Comparison of ENCODE assay signal across 8 cellular contexts in genomic region chr1:33257388-33257758, GRCh38. TPM values are rescaled to one million over a fixed set of nuclear protein-coding genes. Genes with fewer than 3 reads are reported as not detected.
DNase-seq lines count a peak whose midpoint lies in the region; ATAC-seq and TF ChIP-seq lines count a peak whose summit lies in the region.

No MANE protein-coding gene starts in this region.

- H3K4me3 Mint-ChIP-seq in nephron progenitor cell = peak overlapping the region; percentile 99

- no peak for TF ChIP-seq CTCF in nephron progenitor cell (IDR thresholded peaks at IDR 0.05)

- H3K27ac ChIP-seq in BLaER1 (peak overlapping the region; percentile 94), ectodermal cell (ENCODE audit: insufficient read depth, low read depth, low read length, poor library complexity, severe bottlenecking) (no peak overlapping the region)

- no peaks in the 10 kb centered on the region for H3K9me3 ChIP-seq in BLaER1
- no peaks in the 10 kb centered on the region for H3K9me3 ChIP-seq in MG63
- H3K9me3 ChIP-seq in ectodermal cell (ENCODE audit: control insufficient read depth, low read length) = no peaks in the 10 kb centered on the region

- H3K9me3 Mint-ChIP-seq in nephron progenitor cell = no peaks in the 10 kb centered on the region

- DNase-seq in MG63 (no peak), nephron progenitor cell (no peak), hippocampal formation (lab: John Stamatoyannopoulos, UW) (no peak), HK-2 (ENCODE audit: unreplicated experiment) (no peak), KBM-7 (no peak)

- H3K4me1 Mint-ChIP-seq in nephron progenitor cell = peaks cover 63% of the 10 kb centered on the region

- H3K4me2 ChIP-seq in BLaER1 = peak overlapping the region; percentile 100

- H3K4me3 ChIP-seq in BLaER1 = peak overlapping the region; percentile 78
- peak overlapping the region; percentile 60 for H3K4me3 ChIP-seq in MG63
- peak overlapping the region; percentile 85 for H3K4me3 ChIP-seq in ectodermal cell (ENCODE audit: insufficient read depth, low read depth, low read length)

- H3K27me3 ChIP-seq in BLaER1 (no peaks in the 10 kb centered on the region), MG63 (no peaks in the 10 kb centered on the region), ectodermal cell (ENCODE audit: control insufficient read depth, insufficient read depth, low read length, poor library complexity, severe bottlenecking) (no peaks in the 10 kb centered on the region)

- H3K27me3 Mint-ChIP-seq in nephron progenitor cell (ENCODE audit: low read depth, poor library complexity) = peaks cover 9% of the 10 kb centered on the region

- no peak overlapping the region for H3K27ac Mint-ChIP-seq in nephron progenitor cell

- 4 to 5% methylated on average over 9 of the region's 9 CpGs for whole genome bisulfite sequencing in ectodermal cell, 2 experiments

- ATAC-seq in GM18520 (IDR thresholded peaks at IDR 0.05; ENCODE audit: unreplicated experiment) = no peak

- in situ Hi-C loops in KBM-7 (cut with MboI; ENCODE audit: low pct_unique_long_range_greater_than_20kb, low sequenced_read_pairs) = no loop called here

- H4K20me1 ChIP-seq in BLaER1 = peaks cover 48% of the 10 kb centered on the region

- H3K4me1 ChIP-seq in BLaER1 (peaks cover 41% of the 10 kb centered on the region), ectodermal cell (ENCODE audit: control insufficient read depth, insufficient read depth, low read length) (peaks cover 19% of the 10 kb centered on the region)

- H3K36me3 ChIP-seq in BLaER1 (peaks cover 30% of the 10 kb centered on the region), MG63 (no peaks in the 10 kb centered on the region), ectodermal cell (ENCODE audit: control insufficient read depth, insufficient read depth, low read length) (no peaks in the 10 kb centered on the region)

- H3K36me3 Mint-ChIP-seq in nephron progenitor cell (ENCODE audit: low read depth) = peaks cover 15% of the 10 kb centered on the region

- H3K9ac ChIP-seq in BLaER1 = peak overlapping the region; percentile 97

RNA-seq across cellular contexts. Expression of gene ZNF362, which starts 1.1 kb away (rescaled TPM):
- total RNA-seq in MG63 (2014; rRNA removed; shearing (Covaris generic); ENCODE audit: low replicate concordance) = 1.5 and 3.3 TPM in 2 replicates
- 38.4 TPM for polyA plus RNA-seq in ectodermal cell (2013, experiment 1 of 4)
- 38.5 TPM for polyA plus RNA-seq in ectodermal cell (2013, experiment 2 of 4)
- polyA plus RNA-seq in ectodermal cell (2013, experiment 3 of 4) = 29.3 TPM
- polyA plus RNA-seq in ectodermal cell (2013, experiment 4 of 4) = 33.5 TPM
